ENCODE assay signal across 17 cellular contexts in genomic region chr1:45037456-45037855, GRCh38. TPM values are rescaled to one million over a fixed set of nuclear protein-coding genes. Genes with fewer than 3 reads are reported as not detected.
DNase-seq lines count a peak whose midpoint lies in the region; ATAC-seq and TF ChIP-seq lines count a peak whose summit lies in the region.
"Had no signal": no experiment of that assay in that cellular context is flagged by ENCODE, and none has a peak within 500 bp of the region (broad histone marks: within the 10 kb centered on the region; RNA-seq: fewer than 3 reads in every experiment).

No MANE protein-coding gene starts in this region.

- H3K27ac ChIP-seq in esophagus muscularis mucosa (replicated peaks in 1 of 4): no peak overlapping the region
- H3K27ac ChIP-seq: esophagus squamous epithelium had no signal

- CTCF ChIA-PET in Calu3 (lab: Charles Lee): no interaction called here

- intact Hi-C loops in esophagus muscularis mucosa (cut with DNase I): no loop called here
- intact Hi-C loops in Calu3 (cut with micrococcal nuclease; ENCODE audit: unreplicated experiment): no loop called here

- no peaks in the 10 kb centered on the region for H3K27me3 ChIP-seq in esophagus muscularis mucosa
- H3K27me3 ChIP-seq: esophagus squamous epithelium, MG63 had no signal

- H3K9me3 ChIP-seq in esophagus muscularis mucosa: no peaks in the 10 kb centered on the region
- H3K9me3 ChIP-seq: esophagus squamous epithelium, MG63 had no signal

- no peak overlapping the region for H3K27ac Mint-ChIP-seq in T-helper 2 cell treated with Interferon-gamma antibody and Interleukin-4, amounts not matched to agents 5 μg/mL and 100 μg/mL, for 36 hours
- no peak overlapping the region for H3K27ac Mint-ChIP-seq in Calu3 (ENCODE audit: unreplicated experiment)
- H3K27ac Mint-ChIP-seq: activated CD4-positive, alpha-beta memory T cell treated with anti-CD3 and anti-CD28 coated beads for 36 hours had no signal

- no peak for ATAC-seq in GM19035 (IDR thresholded peaks at IDR 0.05; ENCODE audit: unreplicated experiment)

- no peak for TF ChIP-seq EP300 in esophagus muscularis mucosa (IDR thresholded peaks at IDR 0.05)

- no TSS peak for BruUV-seq in Calu3 (replicated peaks; lab: Mats Ljungman, UMichigan)

- no peaks in the 10 kb centered on the region for H3K4me1 ChIP-seq in esophagus muscularis mucosa

- TF ChIP-seq CTCF in esophagus muscularis mucosa (IDR thresholded peaks at IDR 0.05) (no peak), GM10266 (IDR thresholded peaks at IDR 0.05; ENCODE audit: control insufficient read depth, insufficient read depth, low read depth, missing control alignments) (no peak), Calu3 (IDR thresholded peaks at IDR 0.05; ENCODE audit: unreplicated experiment) (no peak)

- no peak overlapping the region for H3K4me3 Mint-ChIP-seq in T-helper 2 cell treated with Interferon-gamma antibody and Interleukin-4, amounts not matched to agents 5 μg/mL and 100 μg/mL, for 36 hours
- H3K4me3 Mint-ChIP-seq in Calu3 (ENCODE audit: low read depth, unreplicated experiment): no peak overlapping the region
- H3K4me3 Mint-ChIP-seq: activated CD4-positive, alpha-beta memory T cell treated with anti-CD3 and anti-CD28 coated beads for 36 hours had no signal

- peaks cover 0 to 60% (median 16%) of the 10 kb centered on the region in 4 donors for H3K36me3 ChIP-seq in esophagus muscularis mucosa
- H3K36me3 ChIP-seq: MG63 had no signal

- H3K36me3 Mint-ChIP-seq in T-helper 2 cell treated with Interferon-gamma antibody and Interleukin-4, amounts not matched to agents 5 μg/mL and 100 μg/mL, for 36 hours (ENCODE audit: low read depth): no peaks in the 10 kb centered on the region
- H3K36me3 Mint-ChIP-seq in Calu3 (ENCODE audit: insufficient read depth, unreplicated experiment): no peaks in the 10 kb centered on the region
- H3K36me3 Mint-ChIP-seq: activated CD4-positive, alpha-beta memory T cell treated with anti-CD3 and anti-CD28 coated beads for 36 hours had no signal

- peak; percentile 23 for DNase-seq in stimulated activated CD4-positive, alpha-beta T cell treated with anti-CD3 and anti-CD28 coated beads, Interleukin-15, amount 100 ng/mL, for 24 hours
- DNase-seq in stimulated activated CD4-positive, alpha-beta T cell treated with anti-CD3 and anti-CD28 coated beads, Interleukin-12 subunit alpha, Interleukin-12 subunit beta, amount 100 ng/mL, for 4 hours: no peak
- peak; percentile 40 for DNase-seq in T-helper 2 cell treated with Interferon-gamma antibody and Interleukin-4, amounts not matched to agents 5 μg/mL and 100 μg/mL, for 36 hours (ENCODE audit: low spot score)
- peak; percentile 8 for DNase-seq in esophagus muscularis mucosa (ENCODE audit: extremely low spot score)
- no peak for DNase-seq in superior temporal gyrus (ENCODE audit: extremely low spot score)
- DNase-seq in GM10266 (ENCODE audit: extremely low spot score): no peak
- DNase-seq in Calu3: no peak
- DNase-seq: activated CD4-positive, alpha-beta memory T cell treated with anti-CD3 and anti-CD28 coated beads for 36 hours; activated effector memory CD4-positive, alpha-beta T cell treated with Interleukin-2 at 50 U/mL for 16 hours; esophagus squamous epithelium; HCEC 1CT; MG63; NCI-H187; NCI-H510A treated with DMSO at 0.1 percent for 48 hours; retina; SIG-M5 had no signal

- no peak overlapping the region for H3K4me3 ChIP-seq in esophagus muscularis mucosa
- H3K4me3 ChIP-seq: esophagus squamous epithelium, MG63 had no signal

- H3K27me3 Mint-ChIP-seq in T-helper 2 cell treated with Interferon-gamma antibody and Interleukin-4, amounts not matched to agents 5 μg/mL and 100 μg/mL, for 36 hours (ENCODE audit: low read depth): peaks cover 7% of the 10 kb centered on the region
- no peaks in the 10 kb centered on the region for H3K27me3 Mint-ChIP-seq in Calu3 (ENCODE audit: unreplicated experiment)
- H3K27me3 Mint-ChIP-seq: activated CD4-positive, alpha-beta memory T cell treated with anti-CD3 and anti-CD28 coated beads for 36 hours had no signal

- H3K9me3 Mint-ChIP-seq in T-helper 2 cell treated with Interferon-gamma antibody and Interleukin-4, amounts not matched to agents 5 μg/mL and 100 μg/mL, for 36 hours: no peaks in the 10 kb centered on the region
- no peaks in the 10 kb centered on the region for H3K9me3 Mint-ChIP-seq in Calu3 (ENCODE audit: low read depth, unreplicated experiment)
- H3K9me3 Mint-ChIP-seq: activated CD4-positive, alpha-beta memory T cell treated with anti-CD3 and anti-CD28 coated beads for 36 hours had no signal

- no peak for TF ChIP-seq POLR2A in esophagus muscularis mucosa (IDR thresholded peaks at IDR 0.05; ENCODE audit: low read depth)

- peaks cover 12% of the 10 kb centered on the region for H3K4me1 Mint-ChIP-seq in T-helper 2 cell treated with Interferon-gamma antibody and Interleukin-4, amounts not matched to agents 5 μg/mL and 100 μg/mL, for 36 hours (ENCODE audit: low read depth)
- no peaks in the 10 kb centered on the region for H3K4me1 Mint-ChIP-seq in Calu3 (ENCODE audit: low read depth, unreplicated experiment)

RNA-seq across cellular contexts. Expression of gene UROD, which starts 25.4 kb away (rescaled TPM):
- total RNA-seq in esophagus muscularis mucosa: 10 to 100 TPM; 84.3 to 90.2 (median 89.3) TPM
- 40.4 and 50.3 TPM in 2 replicates for total RNA-seq in Calu3 (2022)

RNA-seq across cellular contexts. Expression of gene HECTD3, which starts 26.3 kb away (rescaled TPM):
- 10 to 100 TPM; 28.0 to 51.7 (median 35.8) TPM for total RNA-seq in esophagus muscularis mucosa
- total RNA-seq in Calu3 (2022): 12.6 and 14.6 TPM in 2 replicates

RNA-seq across cellular contexts. Expression of gene EIF2B3, which starts 51.1 kb away (rescaled TPM):
- 10 to 100 TPM; 23.4 to 27.4 (median 26.0) TPM for total RNA-seq in esophagus muscularis mucosa
- 23.5 and 24.1 TPM in 2 replicates for total RNA-seq in Calu3 (2022)

Comparison
In these comparisons a context has a peak if more than half of its experiments do, and no peak if none do; other contexts are left out.
1. DNase-seq: peak in stimulated activated CD4-positive, alpha-beta T cell treated with anti-CD3 and anti-CD28 coated beads, Interleukin-15, amount 100 ng/mL, for 24 hours (single experiment), T-helper 2 cell treated with Interferon-gamma antibody and Interleukin-4, amounts not matched to agents 5 μg/mL and 100 μg/mL, for 36 hours (single experiment) and esophagus muscularis mucosa (single experiment); none in stimulated activated CD4-positive, alpha-beta T cell treated with anti-CD3 and anti-CD28 coated beads, Interleukin-12 subunit alpha, Interleukin-12 subunit beta, amount 100 ng/mL, for 4 hours (single experiment), superior temporal gyrus (single experiment), GM10266 (single experiment) and Calu3 (single experiment).